In the genomic region with DNA sequence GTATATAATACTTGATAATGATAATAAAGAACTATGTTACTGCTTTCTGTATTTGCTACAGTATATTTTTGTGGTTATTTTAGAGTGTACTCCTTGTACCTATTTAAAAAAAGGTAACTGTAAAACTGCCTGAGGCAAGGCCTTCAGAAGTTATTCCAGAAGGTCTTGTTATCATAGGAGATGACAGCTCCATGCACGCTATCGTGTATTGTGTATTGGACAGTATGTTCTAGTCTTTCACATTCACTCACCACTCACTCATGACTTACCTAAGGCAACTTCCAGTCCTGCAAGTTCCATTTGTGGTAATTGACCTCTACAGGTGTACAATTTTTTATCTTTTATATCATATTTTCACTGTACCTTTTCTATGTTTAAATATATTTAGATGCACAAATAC, we compare ENCODE assay signal across 1 cellular context.
TF ChIP-seq lines count a peak whose summit lies in the region.

No MANE protein-coding gene starts in this region.

TF ChIP-seq in K562, 482 proteins besides CTCF, POLR2A, EP300 and RAD21 (continued from another document):
- TF ChIP-seq, protein P1, sequence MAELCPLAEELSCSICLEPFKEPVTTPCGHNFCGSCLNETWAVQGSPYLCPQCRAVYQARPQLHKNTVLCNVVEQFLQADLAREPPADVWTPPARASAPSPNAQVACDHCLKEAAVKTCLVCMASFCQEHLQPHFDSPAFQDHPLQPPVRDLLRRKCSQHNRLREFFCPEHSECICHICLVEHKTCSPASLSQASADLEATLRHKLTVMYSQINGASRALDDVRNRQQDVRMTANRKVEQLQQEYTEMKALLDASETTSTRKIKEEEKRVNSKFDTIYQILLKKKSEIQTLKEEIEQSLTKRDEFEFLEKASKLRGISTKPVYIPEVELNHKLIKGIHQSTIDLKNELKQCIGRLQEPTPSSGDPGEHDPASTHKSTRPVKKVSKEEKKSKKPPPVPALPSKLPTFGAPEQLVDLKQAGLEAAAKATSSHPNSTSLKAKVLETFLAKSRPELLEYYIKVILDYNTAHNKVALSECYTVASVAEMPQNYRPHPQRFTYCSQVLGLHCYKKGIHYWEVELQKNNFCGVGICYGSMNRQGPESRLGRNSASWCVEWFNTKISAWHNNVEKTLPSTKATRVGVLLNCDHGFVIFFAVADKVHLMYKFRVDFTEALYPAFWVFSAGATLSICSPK (IDR thresholded peaks at IDR 0.05; ENCODE audit: borderline replicate concordance) = no peak
